20 cellular contexts compared by ENCODE assay signal in the genomic region with DNA sequence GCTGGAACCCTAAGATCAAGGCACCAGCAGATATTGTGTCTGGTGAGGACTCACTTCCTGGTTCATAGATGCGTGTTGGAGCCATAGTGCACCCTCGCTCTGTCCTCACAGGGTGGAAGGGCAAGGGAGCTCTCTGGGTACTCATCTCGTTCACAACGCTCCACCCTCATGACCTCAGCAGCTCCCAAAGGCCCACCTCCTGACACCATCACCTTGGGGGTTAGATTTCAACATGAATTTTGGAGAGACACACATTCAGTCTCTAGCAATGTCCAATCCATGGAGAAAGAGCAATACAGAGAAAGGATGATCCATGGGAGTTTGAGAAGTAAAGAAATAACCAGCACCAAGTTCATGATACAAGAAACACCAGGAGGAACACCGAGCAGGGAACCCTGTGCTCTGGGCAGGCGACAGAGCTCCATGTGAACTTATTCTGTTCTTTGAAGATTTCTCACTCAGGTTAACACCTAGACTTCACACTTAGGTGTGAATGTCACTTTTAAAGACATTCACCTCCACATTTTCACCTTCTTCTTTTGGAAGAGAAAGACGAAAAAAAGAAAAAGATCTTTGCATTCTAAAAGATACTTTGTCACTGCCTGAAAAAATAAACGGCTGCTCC.
DNase-seq lines count a peak whose midpoint lies in the region; ATAC-seq and TF ChIP-seq lines count a peak whose summit lies in the region.
"Had no signal": no experiment of that assay in that cellular context is flagged by ENCODE, and none has a peak within 500 bp of the region (broad histone marks: within the 10 kb centered on the region; RNA-seq: fewer than 3 reads in every experiment).

No MANE protein-coding gene starts in this region.

- no peaks in the 10 kb centered on the region for H3K9me3 Mint-ChIP-seq in activated naive CD8-positive, alpha-beta T cell treated with anti-CD3 and anti-CD28 coated beads for 36 hours
- no peaks in the 10 kb centered on the region for H3K9me3 Mint-ChIP-seq in activated naive CD8-positive, alpha-beta T cell treated with anti-CD3 and anti-CD28 coated beads, Interleukin-2, amount 50 U/mL, for 24 hours
- no peaks in the 10 kb centered on the region for H3K9me3 Mint-ChIP-seq in central memory CD8-positive, alpha-beta T cell
- H3K9me3 Mint-ChIP-seq in natural killer cell = no peaks in the 10 kb centered on the region

- peaks cover 12% of the 10 kb centered on the region for H3K4me1 Mint-ChIP-seq in activated naive CD8-positive, alpha-beta T cell treated with anti-CD3 and anti-CD28 coated beads for 36 hours
- H3K4me1 Mint-ChIP-seq in activated naive CD8-positive, alpha-beta T cell treated with anti-CD3 and anti-CD28 coated beads, Interleukin-2, amount 50 U/mL, for 24 hours = peaks cover 15% of the 10 kb centered on the region
- H3K4me1 Mint-ChIP-seq in central memory CD8-positive, alpha-beta T cell = peaks cover 19% of the 10 kb centered on the region
- peaks cover 29 to 41% of the 10 kb centered on the region in 2 donors for H3K4me1 Mint-ChIP-seq in natural killer cell
- H3K4me1 Mint-ChIP-seq: B cell had no signal

- H3K27me3 Mint-ChIP-seq in activated naive CD8-positive, alpha-beta T cell treated with anti-CD3 and anti-CD28 coated beads for 36 hours = no peaks in the 10 kb centered on the region
- H3K27me3 Mint-ChIP-seq in activated naive CD8-positive, alpha-beta T cell treated with anti-CD3 and anti-CD28 coated beads, Interleukin-2, amount 50 U/mL, for 24 hours = no peaks in the 10 kb centered on the region
- H3K27me3 Mint-ChIP-seq in central memory CD8-positive, alpha-beta T cell = no peaks in the 10 kb centered on the region
- H3K27me3 Mint-ChIP-seq in natural killer cell (ENCODE audit: low read depth in 2 of 2) = no peaks in the 10 kb centered on the region

- peak overlapping the region; percentile 9 for H3K27ac Mint-ChIP-seq in activated naive CD8-positive, alpha-beta T cell treated with anti-CD3 and anti-CD28 coated beads for 36 hours
- no peak overlapping the region for H3K27ac Mint-ChIP-seq in activated naive CD8-positive, alpha-beta T cell treated with anti-CD3 and anti-CD28 coated beads, Interleukin-2, amount 50 U/mL, for 24 hours
- H3K27ac Mint-ChIP-seq in central memory CD8-positive, alpha-beta T cell (ENCODE audit: low read depth) = peak overlapping the region; percentile 83
- H3K27ac Mint-ChIP-seq in natural killer cell = peak overlapping the region; percentile 86 to 89
- H3K27ac Mint-ChIP-seq: B cell, CD14-positive monocyte had no signal

- no peaks in the 10 kb centered on the region for H3K36me3 Mint-ChIP-seq in activated naive CD8-positive, alpha-beta T cell treated with anti-CD3 and anti-CD28 coated beads for 36 hours
- H3K36me3 Mint-ChIP-seq in activated naive CD8-positive, alpha-beta T cell treated with anti-CD3 and anti-CD28 coated beads, Interleukin-2, amount 50 U/mL, for 24 hours (ENCODE audit: low read depth) = no peaks in the 10 kb centered on the region
- no peaks in the 10 kb centered on the region for H3K36me3 Mint-ChIP-seq in central memory CD8-positive, alpha-beta T cell (ENCODE audit: insufficient read depth)
- no peaks in the 10 kb centered on the region for H3K36me3 Mint-ChIP-seq in natural killer cell
- H3K36me3 Mint-ChIP-seq: CD14-positive monocyte had no signal

- no peak for DNase-seq in activated naive CD8-positive, alpha-beta T cell treated with anti-CD3 and anti-CD28 coated beads for 36 hours
- no peak for DNase-seq in activated naive CD8-positive, alpha-beta T cell treated with anti-CD3 and anti-CD28 coated beads, Interleukin-2, amount 50 U/mL, for 24 hours
- DNase-seq in central memory CD8-positive, alpha-beta T cell (ENCODE audit: low spot score in 2 of 2) = no peak
- DNase-seq in natural killer cell = peak; percentile 18
- no peak for DNase-seq in germinal center (ENCODE audit: low spot score)
- no peak for DNase-seq in EL
- no peak for DNase-seq in stimulated activated naive CD8-positive, alpha-beta T cell treated with anti-CD3 and anti-CD28 coated beads, Interleukin-15, Interleukin-2, amounts not matched to agents 100 U/mL and 50 U/mL, for 24 hours
- DNase-seq: H7, KBM-7, MM.1S, NCI-H1048, NCI-H1417 treated with DMSO at 0.1 percent for 48 hours, NCI-H187, NCI-H2107, NCI-H446 treated with DMSO at 0.1 percent for 48 hours, NCI-H526 treated with DMSO at 0.1 percent for 48 hours had no signal

- ATAC-seq in activated naive CD8-positive, alpha-beta T cell treated with anti-CD3 and anti-CD28 coated beads, Interleukin-2, amount 50 U/mL, for 24 hours = no peak
- ATAC-seq in central memory CD8-positive, alpha-beta T cell (replicated peaks; ENCODE audit: extremely low read depth, poor library complexity, severe bottlenecking) = peak; percentile 87
- ATAC-seq in natural killer cell = peak; percentile 82 to 87 (median 85)
- no peak for ATAC-seq in stimulated activated naive CD8-positive, alpha-beta T cell treated with anti-CD3 and anti-CD28 coated beads, Interleukin-15, Interleukin-2, amounts not matched to agents 100 U/mL and 50 U/mL, for 24 hours
- ATAC-seq: HepG2, Right ventricle myocardium inferior had no signal

- no peak overlapping the region for H3K4me3 Mint-ChIP-seq in activated naive CD8-positive, alpha-beta T cell treated with anti-CD3 and anti-CD28 coated beads for 36 hours
- no peak overlapping the region for H3K4me3 Mint-ChIP-seq in activated naive CD8-positive, alpha-beta T cell treated with anti-CD3 and anti-CD28 coated beads, Interleukin-2, amount 50 U/mL, for 24 hours
- peak overlapping the region; percentile 51 for H3K4me3 Mint-ChIP-seq in central memory CD8-positive, alpha-beta T cell
- peak overlapping the region; percentile 82 for H3K4me3 Mint-ChIP-seq in natural killer cell
- H3K4me3 Mint-ChIP-seq: B cell, CD14-positive monocyte had no signal

- intact Hi-C loops in natural killer cell (cut with micrococcal nuclease) = loop anchor here (2.0 to 10.0 kb wide), 3 partner anchors 39 to 257 kb away; no protein-coding TSS in a partner anchor

- no peak for TF ChIP-seq CTCF in natural killer cell (IDR thresholded peaks at IDR 0.05)

Comparison
In these comparisons a context has a peak if more than half of its experiments do, and no peak if none do; other contexts are left out.
1. H3K4me3 Mint-ChIP-seq: peak in central memory CD8-positive, alpha-beta T cell (single experiment) and natural killer cell (single experiment); none in activated naive CD8-positive, alpha-beta T cell treated with anti-CD3 and anti-CD28 coated beads for 36 hours (single experiment) and activated naive CD8-positive, alpha-beta T cell treated with anti-CD3 and anti-CD28 coated beads, Interleukin-2, amount 50 U/mL, for 24 hours (single experiment).
2. ATAC-seq: peak in central memory CD8-positive, alpha-beta T cell (single experiment) and natural killer cell (3 of 3); none in activated naive CD8-positive, alpha-beta T cell treated with anti-CD3 and anti-CD28 coated beads, Interleukin-2, amount 50 U/mL, for 24 hours (single experiment) and stimulated activated naive CD8-positive, alpha-beta T cell treated with anti-CD3 and anti-CD28 coated beads, Interleukin-15, Interleukin-2, amounts not matched to agents 100 U/mL and 50 U/mL, for 24 hours (single experiment).